In the genomic region with DNA sequence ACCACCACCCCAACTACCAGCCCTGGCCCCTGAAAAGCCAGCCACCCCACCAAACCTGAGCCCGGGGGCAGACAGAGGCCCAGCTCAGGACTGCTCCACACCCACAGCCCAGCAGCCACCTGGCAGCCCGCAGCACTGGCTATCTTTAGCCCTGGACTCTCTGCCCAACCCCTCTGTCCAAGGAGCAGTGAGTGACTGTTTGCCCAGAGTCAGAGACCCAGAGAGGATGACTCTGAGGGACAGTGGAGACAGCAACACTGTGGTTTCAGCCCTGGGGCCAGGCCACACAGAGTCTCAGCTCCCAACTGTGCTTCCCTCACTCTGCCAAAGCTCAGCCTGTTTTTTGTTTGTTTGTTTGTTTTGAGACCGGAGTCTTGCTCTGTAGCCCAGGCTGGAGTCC, we compare ENCODE assay signal across 14 cellular contexts. TPM values are rescaled to one million over a fixed set of nuclear protein-coding genes. Genes with fewer than 3 reads are reported as not detected.
DNase-seq lines count a peak whose midpoint lies in the region; ATAC-seq and TF ChIP-seq lines count a peak whose summit lies in the region.
"Had no signal": no experiment of that assay in that cellular context is flagged by ENCODE, and none has a peak within 500 bp of the region (broad histone marks: within the 10 kb centered on the region; RNA-seq: fewer than 3 reads in every experiment).

No MANE protein-coding gene starts in this region.

- H3K14ac ChIP-seq in neuronal stem cell (ENCODE audit: low read length): peak overlapping the region; percentile 82

- H3K27ac Mint-ChIP-seq in CD4-positive, alpha-beta T cell: peak overlapping the region; percentile 77
- no peak overlapping the region for H3K27ac Mint-ChIP-seq in T-helper 2 cell treated with Interferon-gamma antibody and Interleukin-4, amounts not matched to agents 5 μg/mL and 100 μg/mL, for 36 hours

- no peaks in the 10 kb centered on the region for H3K9me3 ChIP-seq in CD4-positive, alpha-beta T cell (ENCODE audit: control insufficient read depth, low read length)
- no peaks in the 10 kb centered on the region for H3K9me3 ChIP-seq in neuronal stem cell (replicated peaks in 1 of 2; ENCODE audit: control insufficient read depth in 2 of 2, insufficient read depth in 1 of 2, low read depth in 1 of 2, low read length in 2 of 2)

- H2BK12ac ChIP-seq in neuronal stem cell (ENCODE audit: low read length): no peak overlapping the region

- POLR2A ChIA-PET in CD4-positive, alpha-beta T cell (lab: Charles Lee): no interaction called here

- H2BK5ac ChIP-seq in neuronal stem cell (ENCODE audit: low read length): peak overlapping the region; percentile 82

- H2BK15ac ChIP-seq in neuronal stem cell (ENCODE audit: low read length): no peak overlapping the region

- no peak for DNase-seq in CD4-positive, alpha-beta T cell
- DNase-seq in MV-4-11 (lab: John Stamatoyannopoulos, UW) (peak; percentile 9), dorsolateral prefrontal cortex (no peak), neuronal stem cell (ENCODE audit: low spot score) (no peak), NCI-H524 (lab: John Stamatoyannopoulos, UW) (no peak)
- DNase-seq in T-helper 2 cell treated with Interferon-gamma antibody and Interleukin-4, amounts not matched to agents 5 μg/mL and 100 μg/mL, for 36 hours (ENCODE audit: low spot score): no peak
- DNase-seq: left cardiac atrium; NCI-H187; NCI-H774; stimulated activated CD4-positive, alpha-beta T cell treated with anti-CD3 and anti-CD28 coated beads, Interleukin-2, amount 100 ng/mL, for 24 hours had no signal

- H3K36me3 Mint-ChIP-seq in CD4-positive, alpha-beta T cell (ENCODE audit: low read depth): peaks cover 69% of the 10 kb centered on the region
- peaks cover 36% of the 10 kb centered on the region for H3K36me3 Mint-ChIP-seq in T-helper 2 cell treated with Interferon-gamma antibody and Interleukin-4, amounts not matched to agents 5 μg/mL and 100 μg/mL, for 36 hours (ENCODE audit: low read depth)

- H3K36me3 ChIP-seq in neuronal stem cell (replicated peaks in 1 of 2; ENCODE audit: control insufficient read depth in 2 of 2, insufficient read depth in 2 of 2, low read length in 2 of 2): peaks cover 6 to 8% of the 10 kb centered on the region in 2 donors

- H3K23ac ChIP-seq in neuronal stem cell (ENCODE audit: low read depth, low read length, poor library complexity): no peak overlapping the region

- no peak overlapping the region for H3K4me2 ChIP-seq in neuronal stem cell (ENCODE audit: insufficient read depth, low read length, poor library complexity, severe bottlenecking)

- intact Hi-C loops in CD4-positive, alpha-beta T cell (cut with DNase I, micrococcal nuclease): loop anchor here in 1 of 2 experiments (10.0 kb wide), 1 partner anchor 320 kb away; no protein-coding TSS in a partner anchor
- intact Hi-C loops in dorsolateral prefrontal cortex (cut with DNase I): no loop called here

- no peak overlapping the region for H3K4me3 ChIP-seq in dorsolateral prefrontal cortex
- no peak overlapping the region for H3K4me3 ChIP-seq in neuronal stem cell (ENCODE audit: low read length in 2 of 2)
- H3K4me3 ChIP-seq: coronary artery had no signal

- no peak overlapping the region for H4K91ac ChIP-seq in neuronal stem cell (ENCODE audit: low read depth, low read length, poor library complexity)

- H3K9me3 Mint-ChIP-seq in CD4-positive, alpha-beta T cell: no peaks in the 10 kb centered on the region
- H3K9me3 Mint-ChIP-seq in T-helper 2 cell treated with Interferon-gamma antibody and Interleukin-4, amounts not matched to agents 5 μg/mL and 100 μg/mL, for 36 hours: no peaks in the 10 kb centered on the region

- no peaks in the 10 kb centered on the region for H3K27me3 ChIP-seq in CD4-positive, alpha-beta T cell (ENCODE audit: control insufficient read depth, insufficient read depth, low read length)
- no peaks in the 10 kb centered on the region for H3K27me3 ChIP-seq in dorsolateral prefrontal cortex
- H3K27me3 ChIP-seq in neuronal stem cell (ENCODE audit: control insufficient read depth in 3 of 3, insufficient read depth in 3 of 3, low read depth in 1 of 3, low read length in 3 of 3): no peaks in the 10 kb centered on the region

- H4K8ac ChIP-seq in neuronal stem cell (ENCODE audit: low read depth, low read length): no peak overlapping the region

- H2AK5ac ChIP-seq in neuronal stem cell (ENCODE audit: low read depth, low read length): no peak overlapping the region

- H3K4ac ChIP-seq in neuronal stem cell (ENCODE audit: low read length): no peak overlapping the region

- CTCF ChIA-PET in CD4-positive, alpha-beta T cell (lab: Charles Lee): no interaction called here

- no peak overlapping the region for H3K9ac ChIP-seq in neuronal stem cell (ENCODE audit: low read depth, low read length, poor library complexity)
- H3K9ac ChIP-seq: parathyroid adenoma had no signal

- no peak for TF ChIP-seq CTCF in CD4-positive, alpha-beta T cell (IDR thresholded peaks at IDR 0.05)
- TF ChIP-seq CTCF in dorsolateral prefrontal cortex (IDR thresholded peaks at IDR 0.05 in 54 of 56, conservative IDR thresholded peaks at IDR 0.05 in 2 of 56; ENCODE audit: low read depth in 1 of 56, partially characterized antibody in 56 of 56): no peak

- no peak for ATAC-seq in CD4-positive, alpha-beta T cell (ENCODE audit: poor library complexity)
- ATAC-seq in GM21360 (IDR thresholded peaks at IDR 0.05; ENCODE audit: unreplicated experiment): no peak
- ATAC-seq: activated CD4-positive, CD25-positive, alpha-beta regulatory T cell treated with anti-CD3 and anti-CD28 coated beads, Interleukin-2, amount 50 U/mL, for 24 hours had no signal

- H3K4me3 Mint-ChIP-seq in CD4-positive, alpha-beta T cell: no peak overlapping the region
- no peak overlapping the region for H3K4me3 Mint-ChIP-seq in T-helper 2 cell treated with Interferon-gamma antibody and Interleukin-4, amounts not matched to agents 5 μg/mL and 100 μg/mL, for 36 hours

- H3K79me1 ChIP-seq in neuronal stem cell (ENCODE audit: low read depth, low read length): peaks cover 15% of the 10 kb centered on the region

- no peaks in the 10 kb centered on the region for H3K27me3 Mint-ChIP-seq in CD4-positive, alpha-beta T cell
- H3K27me3 Mint-ChIP-seq in T-helper 2 cell treated with Interferon-gamma antibody and Interleukin-4, amounts not matched to agents 5 μg/mL and 100 μg/mL, for 36 hours (ENCODE audit: low read depth): no peaks in the 10 kb centered on the region

- H2BK120ac ChIP-seq in neuronal stem cell (ENCODE audit: low read depth, low read length): no peak overlapping the region

- peaks cover 53% of the 10 kb centered on the region for H3K4me1 Mint-ChIP-seq in CD4-positive, alpha-beta T cell (ENCODE audit: low read depth)
- peaks cover 20% of the 10 kb centered on the region for H3K4me1 Mint-ChIP-seq in T-helper 2 cell treated with Interferon-gamma antibody and Interleukin-4, amounts not matched to agents 5 μg/mL and 100 μg/mL, for 36 hours (ENCODE audit: low read depth)

- no peak overlapping the region for H2AFZ ChIP-seq in neuronal stem cell (ENCODE audit: low read length)
- H2AFZ ChIP-seq: parathyroid adenoma had no signal

- peak overlapping the region; percentile 42 for H3K27ac ChIP-seq in CD4-positive, alpha-beta T cell (ENCODE audit: low read depth, low read length)
- H3K27ac ChIP-seq in dorsolateral prefrontal cortex: peak overlapping the region in 58 of 59 donors; percentile 66 to 99 (median 95)
- H3K27ac ChIP-seq in neuronal stem cell (replicated peaks; ENCODE audit: low read length): no peak overlapping the region
- H3K27ac ChIP-seq: parathyroid adenoma had no signal

- WGBS in neuronal stem cell (ENCODE audit: extremely low coverage in 2 of 2, insufficient read length in 2 of 2, insufficient replicate concordance in 1 of 2), 2 donors: no CpG with 5 or more reads among the region's 3 CpGs

- peaks cover 2 to 14% of the 10 kb centered on the region in 2 donors for H3K4me1 ChIP-seq in neuronal stem cell (ENCODE audit: control insufficient read depth in 2 of 2, insufficient read depth in 1 of 2, low read depth in 1 of 2, low read length in 2 of 2)

- peak overlapping the region; percentile 52 for H3K18ac ChIP-seq in neuronal stem cell (ENCODE audit: low read length)

RNA-seq across cellular contexts. Expression of a gene that starts 32.6 kb away (rescaled TPM):
- 100 to 1,000 TPM in 1 of 2 experiments, 10 to 100 TPM in 1; 98.8 to 104 TPM for total RNA-seq in CD4-positive, alpha-beta T cell
- total RNA-seq in dorsolateral prefrontal cortex: 100 to 1,000 TPM; 151 to 703 (median 290) TPM
- polyA plus RNA-seq in neuronal stem cell (2013, experiment 1 of 2): 58.5 TPM
- polyA plus RNA-seq in neuronal stem cell (2013, experiment 2 of 2): 59.1 TPM
